ENCODE assay signal across 8 cellular contexts in the genomic region with DNA sequence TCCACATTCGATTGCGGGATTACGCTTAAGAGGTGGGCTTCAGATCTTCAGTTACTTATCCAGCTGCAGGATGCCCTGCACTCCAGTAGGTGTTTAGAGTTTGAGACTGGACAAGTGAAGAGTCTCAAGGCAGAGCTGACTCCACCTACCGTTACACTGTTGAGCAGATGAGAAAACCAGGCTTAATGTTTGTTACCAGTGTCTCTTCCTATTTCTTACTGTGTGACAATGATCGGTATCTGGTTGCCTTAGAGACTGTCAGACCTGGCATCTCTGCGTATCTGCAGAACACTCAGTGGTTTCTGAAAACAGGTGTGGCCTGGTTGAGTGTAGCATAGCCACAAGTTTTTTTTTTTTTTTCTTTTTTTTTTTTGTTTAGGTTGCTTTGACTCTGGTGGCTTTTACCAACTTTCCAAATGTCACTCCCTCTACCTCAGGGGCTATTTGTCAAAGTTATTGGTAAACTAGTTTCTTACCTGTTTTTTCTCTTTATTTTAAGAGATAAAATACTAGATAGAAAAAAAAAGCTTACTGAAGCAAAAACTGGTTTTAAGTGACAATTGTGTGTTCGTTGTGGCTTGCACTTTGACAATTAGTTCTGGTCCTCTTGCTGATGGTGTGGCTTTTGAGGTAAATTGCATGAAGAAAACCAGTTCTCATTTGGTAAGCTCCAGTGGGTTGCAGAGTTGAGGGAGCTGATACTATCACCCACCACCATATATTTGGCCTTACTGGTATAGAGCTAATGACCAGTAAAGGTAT.
DNase-seq lines count a peak whose midpoint lies in the region; ATAC-seq lines count a peak whose summit lies in the region.

No MANE protein-coding gene starts in this region.

- H3K27ac ChIP-seq in muscle layer of duodenum (ENCODE audit: low read length) = peak overlapping the region; percentile 7

- H3K4me1 ChIP-seq in muscle layer of duodenum (ENCODE audit: control insufficient read depth in 1 of 2, insufficient read depth in 2 of 2, low read length in 2 of 2) = peaks cover 3 to 12% of the 10 kb centered on the region in 2 donors

- peak in 2 of 3 donors; percentile 40 to 62 for DNase-seq in stimulated activated CD4-positive, alpha-beta T cell treated with anti-CD3 and anti-CD28 coated beads, Interleukin-12 subunit alpha, Interleukin-12 subunit beta, amount 100 ng/mL, for 48 hours (ENCODE audit: low read depth in 2 of 3, low spot score in 1 of 3)
- no peak for DNase-seq in stimulated activated CD4-positive, alpha-beta T cell treated with anti-CD3 and anti-CD28 coated beads, Interleukin-12 subunit alpha, Interleukin-12 subunit beta, amount 100 ng/mL, for 4 hours
- peak; percentile 63 to 68 for DNase-seq in activated CD4-positive, alpha-beta T cell treated with anti-CD3 and anti-CD28 coated beads for 4 hours
- DNase-seq in amniotic stem cell (lab: John Stamatoyannopoulos, UW) (no peak), amygdala (lab: John Stamatoyannopoulos, UW) (no peak), NCI-H524 (lab: John Stamatoyannopoulos, UW) (no peak)

- no peaks in the 10 kb centered on the region for H3K27me3 ChIP-seq in muscle layer of duodenum (ENCODE audit: low read depth, low read length)

- peak; percentile 87 for ATAC-seq in HG03135 (IDR thresholded peaks at IDR 0.05; ENCODE audit: unreplicated experiment)

- no peaks in the 10 kb centered on the region for H3K36me3 ChIP-seq in muscle layer of duodenum (ENCODE audit: control insufficient read depth in 1 of 2, insufficient read depth in 2 of 2, low read length in 2 of 2)

- H3K9me3 ChIP-seq in muscle layer of duodenum (ENCODE audit: control insufficient read depth in 1 of 2, low read length in 2 of 2) = no peaks in the 10 kb centered on the region

- H3K4me3 ChIP-seq in muscle layer of duodenum (ENCODE audit: low read depth in 1 of 2, low read length in 2 of 2) = no peak overlapping the region

Comparison
In these comparisons a context has a peak if more than half of its experiments do, and no peak if none do; other contexts are left out.
1. DNase-seq: peak in stimulated activated CD4-positive, alpha-beta T cell treated with anti-CD3 and anti-CD28 coated beads, Interleukin-12 subunit alpha, Interleukin-12 subunit beta, amount 100 ng/mL, for 48 hours (2 of 3) and activated CD4-positive, alpha-beta T cell treated with anti-CD3 and anti-CD28 coated beads for 4 hours (2 of 2); none in stimulated activated CD4-positive, alpha-beta T cell treated with anti-CD3 and anti-CD28 coated beads, Interleukin-12 subunit alpha, Interleukin-12 subunit beta, amount 100 ng/mL, for 4 hours (single experiment), amniotic stem cell (single experiment), amygdala (0 of 56) and NCI-H524 (0 of 2).